1 cellular context compared by ENCODE assay signal in the genomic region with DNA sequence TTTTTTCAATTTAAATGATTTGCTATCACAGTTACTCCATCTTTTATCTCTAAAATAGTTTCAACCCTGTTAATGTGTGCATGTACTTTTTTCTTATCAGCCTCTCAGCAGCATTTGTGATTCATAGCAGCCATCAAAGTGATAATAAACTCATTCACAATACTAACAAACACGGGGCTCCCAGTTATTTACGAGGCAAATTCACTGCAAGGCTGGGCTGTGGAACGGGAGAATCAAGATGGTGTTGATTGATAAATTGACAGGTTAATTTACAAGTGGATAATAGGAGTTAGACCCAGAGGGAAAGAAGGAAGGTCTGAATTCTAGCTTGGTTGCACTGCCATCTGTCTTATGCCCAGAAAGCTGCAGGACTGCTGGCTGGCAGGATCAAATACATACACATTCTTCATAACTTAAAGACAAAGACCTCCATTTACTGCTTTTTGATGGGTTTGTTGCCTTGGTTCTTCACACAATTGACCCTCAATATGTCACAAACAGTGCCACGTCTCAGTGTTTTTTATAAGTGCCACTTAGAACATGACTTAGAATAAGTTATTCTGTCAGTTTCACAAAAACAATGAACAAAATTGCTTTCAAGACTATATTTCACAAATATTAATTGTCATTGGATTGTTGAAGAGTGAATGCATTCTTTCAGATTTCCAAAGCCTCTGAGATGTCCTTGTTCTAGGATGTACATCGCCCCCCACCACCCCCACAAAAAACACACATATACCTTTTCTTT.
A peak's percentile ranks its signal among the peaks of the same experiment; 100 is the strongest.
TF ChIP-seq lines count a peak whose summit lies in the region.

No MANE protein-coding gene starts in this region.

TF ChIP-seq in HEK293, 187 proteins besides CTCF, POLR2A, EP300 and RAD21 (continued from another document):
- TF ChIP-seq, protein P1, sequence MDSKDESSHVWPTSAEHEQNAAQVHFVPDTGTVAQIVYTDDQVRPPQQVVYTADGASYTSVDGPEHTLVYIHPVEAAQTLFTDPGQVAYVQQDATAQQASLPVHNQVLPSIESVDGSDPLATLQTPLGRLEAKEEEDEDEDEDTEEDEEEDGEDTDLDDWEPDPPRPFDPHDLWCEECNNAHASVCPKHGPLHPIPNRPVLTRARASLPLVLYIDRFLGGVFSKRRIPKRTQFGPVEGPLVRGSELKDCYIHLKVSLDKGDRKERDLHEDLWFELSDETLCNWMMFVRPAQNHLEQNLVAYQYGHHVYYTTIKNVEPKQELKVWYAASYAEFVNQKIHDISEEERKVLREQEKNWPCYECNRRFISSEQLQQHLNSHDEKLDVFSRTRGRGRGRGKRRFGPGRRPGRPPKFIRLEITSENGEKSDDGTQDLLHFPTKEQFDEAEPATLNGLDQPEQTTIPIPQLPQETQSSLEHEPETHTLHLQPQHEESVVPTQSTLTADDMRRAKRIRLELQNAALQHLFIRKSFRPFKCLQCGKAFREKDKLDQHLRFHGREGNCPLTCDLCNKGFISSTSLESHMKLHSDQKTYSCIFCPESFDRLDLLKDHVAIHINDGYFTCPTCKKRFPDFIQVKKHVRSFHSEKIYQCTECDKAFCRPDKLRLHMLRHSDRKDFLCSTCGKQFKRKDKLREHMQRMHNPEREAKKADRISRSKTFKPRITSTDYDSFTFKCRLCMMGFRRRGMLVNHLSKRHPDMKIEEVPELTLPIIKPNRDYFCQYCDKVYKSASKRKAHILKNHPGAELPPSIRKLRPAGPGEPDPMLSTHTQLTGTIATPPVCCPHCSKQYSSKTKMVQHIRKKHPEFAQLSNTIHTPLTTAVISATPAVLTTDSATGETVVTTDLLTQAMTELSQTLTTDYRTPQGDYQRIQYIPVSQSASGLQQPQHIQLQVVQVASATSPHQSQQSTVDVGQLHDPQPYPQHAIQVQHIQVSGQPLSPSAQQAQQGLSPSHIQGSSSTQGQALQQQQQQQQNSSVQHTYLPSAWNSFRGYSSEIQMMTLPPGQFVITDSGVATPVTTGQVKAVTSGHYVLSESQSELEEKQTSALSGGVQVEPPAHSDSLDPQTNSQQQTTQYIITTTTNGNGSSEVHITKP (tag by site-specific recombination; IDR thresholded peaks at IDR 0.05), result no peak
- TF ChIP-seq, protein P2, sequence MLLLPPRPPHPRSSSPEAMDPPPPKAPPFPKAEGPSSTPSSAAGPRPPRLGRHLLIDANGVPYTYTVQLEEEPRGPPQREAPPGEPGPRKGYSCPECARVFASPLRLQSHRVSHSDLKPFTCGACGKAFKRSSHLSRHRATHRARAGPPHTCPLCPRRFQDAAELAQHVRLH (tag by site-specific recombination; IDR thresholded peaks at IDR 0.05), result no peak
- TF ChIP-seq ZSCAN23 (tag by site-specific recombination; IDR thresholded peaks at IDR 0.05) (no peak), ZNF792 (tag by site-specific recombination; IDR thresholded peaks at IDR 0.05) (no peak), OVOL3 (tag by site-specific recombination; IDR thresholded peaks at IDR 0.05) (no peak), ZNF174 (tag by site-specific recombination; IDR thresholded peaks at IDR 0.05) (no peak), ZNF777 (tag by site-specific recombination; IDR thresholded peaks at IDR 0.05; ENCODE audit: borderline replicate concordance) (no peak), PRDM1 (tag by site-specific recombination; IDR thresholded peaks at IDR 0.05) (no peak), ZNF138 (tag by site-specific recombination; IDR thresholded peaks at IDR 0.05; ENCODE audit: borderline replicate concordance) (no peak), TCF7L2 (IDR thresholded peaks at IDR 0.05; ENCODE audit: borderline replicate concordance, low read depth, low read length) (peak; percentile 93; the same call in 1 of the 2 replicates), ZNF423 (tag by site-specific recombination; IDR thresholded peaks at IDR 0.05) (no peak), TRIM28 (IDR thresholded peaks at IDR 0.05; ENCODE audit: borderline replicate concordance, low read length) (peak; percentile 69; the same call in 1 of the 2 replicates), ZNF366 (tag by site-specific recombination; conservative IDR thresholded peaks at IDR 0.05) (no peak), ZNF2 (tag by site-specific recombination; IDR thresholded peaks at IDR 0.05) (no peak), ZNF132 (tag by site-specific recombination; IDR thresholded peaks at IDR 0.05; ENCODE audit: borderline replicate concordance) (no peak), GLIS2 (tag by site-specific recombination; IDR thresholded peaks at IDR 0.05) (no peak), ZNF658 (tag by site-specific recombination; IDR thresholded peaks at IDR 0.05) (no peak), ZNF654 (tag by site-specific recombination; IDR thresholded peaks at IDR 0.05; ENCODE audit: low read depth) (no peak), IKZF3 (tag by site-specific recombination; IDR thresholded peaks at IDR 0.05) (peak; percentile 36; the same call in 1 of the 2 replicates), HOXC10 (CRISPR knock-in tag; IDR thresholded peaks at IDR 0.05) (no peak), ZEB2 (tag by site-specific recombination; IDR thresholded peaks at IDR 0.05) (0 out of 2 replicates have a peak, but pooled peaks have one; percentile 23), SETDB1 (IDR thresholded peaks at IDR 0.05; ENCODE audit: insufficient read length, low read length) (no peak), ZNF473 (tag by site-specific recombination; IDR thresholded peaks at IDR 0.05) (no peak), BCL11B (tag by site-specific recombination; IDR thresholded peaks at IDR 0.05; ENCODE audit: low read depth) (no peak), ZBTB48 (tag by site-specific recombination; IDR thresholded peaks at IDR 0.05) (no peak), ZBTB8A (tag by site-specific recombination; IDR thresholded peaks at IDR 0.05) (peak; percentile 33; the same call in 1 of the 2 replicates), ZNF239 (tag by site-specific recombination; IDR thresholded peaks at IDR 0.05) (no peak), FEZF1 (tag by site-specific recombination; IDR thresholded peaks at IDR 0.05) (peak; percentile 65)
- TF ChIP-seq, protein P3, sequence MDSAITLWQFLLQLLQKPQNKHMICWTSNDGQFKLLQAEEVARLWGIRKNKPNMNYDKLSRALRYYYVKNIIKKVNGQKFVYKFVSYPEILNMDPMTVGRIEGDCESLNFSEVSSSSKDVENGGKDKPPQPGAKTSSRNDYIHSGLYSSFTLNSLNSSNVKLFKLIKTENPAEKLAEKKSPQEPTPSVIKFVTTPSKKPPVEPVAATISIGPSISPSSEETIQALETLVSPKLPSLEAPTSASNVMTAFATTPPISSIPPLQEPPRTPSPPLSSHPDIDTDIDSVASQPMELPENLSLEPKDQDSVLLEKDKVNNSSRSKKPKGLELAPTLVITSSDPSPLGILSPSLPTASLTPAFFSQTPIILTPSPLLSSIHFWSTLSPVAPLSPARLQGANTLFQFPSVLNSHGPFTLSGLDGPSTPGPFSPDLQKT (IDR thresholded peaks at IDR 0.05; ENCODE audit: borderline replicate concordance, low read depth, low read length), result no peak
- TF ChIP-seq, protein P4, sequence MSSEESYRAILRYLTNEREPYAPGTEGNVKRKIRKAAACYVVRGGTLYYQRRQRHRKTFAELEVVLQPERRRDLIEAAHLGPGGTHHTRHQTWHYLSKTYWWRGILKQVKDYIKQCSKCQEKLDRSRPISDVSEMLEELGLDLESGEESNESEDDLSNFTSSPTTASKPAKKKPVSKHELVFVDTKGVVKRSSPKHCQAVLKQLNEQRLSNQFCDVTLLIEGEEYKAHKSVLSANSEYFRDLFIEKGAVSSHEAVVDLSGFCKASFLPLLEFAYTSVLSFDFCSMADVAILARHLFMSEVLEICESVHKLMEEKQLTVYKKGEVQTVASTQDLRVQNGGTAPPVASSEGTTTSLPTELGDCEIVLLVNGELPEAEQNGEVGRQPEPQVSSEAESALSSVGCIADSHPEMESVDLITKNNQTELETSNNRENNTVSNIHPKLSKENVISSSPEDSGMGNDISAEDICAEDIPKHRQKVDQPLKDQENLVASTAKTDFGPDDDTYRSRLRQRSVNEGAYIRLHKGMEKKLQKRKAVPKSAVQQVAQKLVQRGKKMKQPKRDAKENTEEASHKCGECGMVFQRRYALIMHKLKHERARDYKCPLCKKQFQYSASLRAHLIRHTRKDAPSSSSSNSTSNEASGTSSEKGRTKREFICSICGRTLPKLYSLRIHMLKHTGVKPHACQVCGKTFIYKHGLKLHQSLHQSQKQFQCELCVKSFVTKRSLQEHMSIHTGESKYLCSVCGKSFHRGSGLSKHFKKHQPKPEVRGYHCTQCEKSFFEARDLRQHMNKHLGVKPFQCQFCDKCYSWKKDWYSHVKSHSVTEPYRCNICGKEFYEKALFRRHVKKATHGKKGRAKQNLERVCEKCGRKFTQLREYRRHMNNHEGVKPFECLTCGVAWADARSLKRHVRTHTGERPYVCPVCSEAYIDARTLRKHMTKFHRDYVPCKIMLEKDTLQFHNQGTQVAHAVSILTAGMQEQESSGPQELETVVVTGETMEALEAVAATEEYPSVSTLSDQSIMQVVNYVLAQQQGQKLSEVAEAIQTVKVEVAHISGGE (tag by site-specific recombination; conservative IDR thresholded peaks at IDR 0.05; ENCODE audit: low read depth), result no peak
- TF ChIP-seq, protein P5, sequence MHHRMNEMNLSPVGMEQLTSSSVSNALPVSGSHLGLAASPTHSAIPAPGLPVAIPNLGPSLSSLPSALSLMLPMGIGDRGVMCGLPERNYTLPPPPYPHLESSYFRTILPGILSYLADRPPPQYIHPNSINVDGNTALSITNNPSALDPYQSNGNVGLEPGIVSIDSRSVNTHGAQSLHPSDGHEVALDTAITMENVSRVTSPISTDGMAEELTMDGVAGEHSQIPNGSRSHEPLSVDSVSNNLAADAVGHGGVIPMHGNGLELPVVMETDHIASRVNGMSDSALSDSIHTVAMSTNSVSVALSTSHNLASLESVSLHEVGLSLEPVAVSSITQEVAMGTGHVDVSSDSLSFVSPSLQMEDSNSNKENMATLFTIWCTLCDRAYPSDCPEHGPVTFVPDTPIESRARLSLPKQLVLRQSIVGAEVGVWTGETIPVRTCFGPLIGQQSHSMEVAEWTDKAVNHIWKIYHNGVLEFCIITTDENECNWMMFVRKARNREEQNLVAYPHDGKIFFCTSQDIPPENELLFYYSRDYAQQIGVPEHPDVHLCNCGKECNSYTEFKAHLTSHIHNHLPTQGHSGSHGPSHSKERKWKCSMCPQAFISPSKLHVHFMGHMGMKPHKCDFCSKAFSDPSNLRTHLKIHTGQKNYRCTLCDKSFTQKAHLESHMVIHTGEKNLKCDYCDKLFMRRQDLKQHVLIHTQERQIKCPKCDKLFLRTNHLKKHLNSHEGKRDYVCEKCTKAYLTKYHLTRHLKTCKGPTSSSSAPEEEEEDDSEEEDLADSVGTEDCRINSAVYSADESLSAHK (tag by site-specific recombination; IDR thresholded peaks at IDR 0.05), result no peak
- TF ChIP-seq, protein P6, sequence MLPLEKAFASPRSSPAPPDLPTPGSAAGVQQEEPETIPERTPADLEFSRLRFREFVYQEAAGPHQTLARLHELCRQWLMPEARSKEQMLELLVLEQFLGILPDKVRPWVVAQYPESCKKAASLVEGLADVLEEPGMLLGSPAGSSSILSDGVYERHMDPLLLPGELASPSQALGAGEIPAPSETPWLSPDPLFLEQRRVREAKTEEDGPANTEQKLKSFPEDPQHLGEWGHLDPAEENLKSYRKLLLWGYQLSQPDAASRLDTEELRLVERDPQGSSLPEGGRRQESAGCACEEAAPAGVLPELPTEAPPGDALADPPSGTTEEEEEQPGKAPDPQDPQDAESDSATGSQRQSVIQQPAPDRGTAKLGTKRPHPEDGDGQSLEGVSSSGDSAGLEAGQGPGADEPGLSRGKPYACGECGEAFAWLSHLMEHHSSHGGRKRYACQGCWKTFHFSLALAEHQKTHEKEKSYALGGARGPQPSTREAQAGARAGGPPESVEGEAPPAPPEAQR (tag by site-specific recombination; IDR thresholded peaks at IDR 0.05), result no peak
- TF ChIP-seq, protein P7, sequence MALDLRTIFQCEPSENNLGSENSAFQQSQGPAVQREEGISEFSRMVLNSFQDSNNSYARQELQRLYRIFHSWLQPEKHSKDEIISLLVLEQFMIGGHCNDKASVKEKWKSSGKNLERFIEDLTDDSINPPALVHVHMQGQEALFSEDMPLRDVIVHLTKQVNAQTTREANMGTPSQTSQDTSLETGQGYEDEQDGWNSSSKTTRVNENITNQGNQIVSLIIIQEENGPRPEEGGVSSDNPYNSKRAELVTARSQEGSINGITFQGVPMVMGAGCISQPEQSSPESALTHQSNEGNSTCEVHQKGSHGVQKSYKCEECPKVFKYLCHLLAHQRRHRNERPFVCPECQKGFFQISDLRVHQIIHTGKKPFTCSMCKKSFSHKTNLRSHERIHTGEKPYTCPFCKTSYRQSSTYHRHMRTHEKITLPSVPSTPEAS (tag by site-specific recombination; IDR thresholded peaks at IDR 0.05), result peak; percentile 55
- TF ChIP-seq, protein P8, sequence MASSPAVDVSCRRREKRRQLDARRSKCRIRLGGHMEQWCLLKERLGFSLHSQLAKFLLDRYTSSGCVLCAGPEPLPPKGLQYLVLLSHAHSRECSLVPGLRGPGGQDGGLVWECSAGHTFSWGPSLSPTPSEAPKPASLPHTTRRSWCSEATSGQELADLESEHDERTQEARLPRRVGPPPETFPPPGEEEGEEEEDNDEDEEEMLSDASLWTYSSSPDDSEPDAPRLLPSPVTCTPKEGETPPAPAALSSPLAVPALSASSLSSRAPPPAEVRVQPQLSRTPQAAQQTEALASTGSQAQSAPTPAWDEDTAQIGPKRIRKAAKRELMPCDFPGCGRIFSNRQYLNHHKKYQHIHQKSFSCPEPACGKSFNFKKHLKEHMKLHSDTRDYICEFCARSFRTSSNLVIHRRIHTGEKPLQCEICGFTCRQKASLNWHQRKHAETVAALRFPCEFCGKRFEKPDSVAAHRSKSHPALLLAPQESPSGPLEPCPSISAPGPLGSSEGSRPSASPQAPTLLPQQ (tag by site-specific recombination; IDR thresholded peaks at IDR 0.05), result no peak
- TF ChIP-seq, protein P9, sequence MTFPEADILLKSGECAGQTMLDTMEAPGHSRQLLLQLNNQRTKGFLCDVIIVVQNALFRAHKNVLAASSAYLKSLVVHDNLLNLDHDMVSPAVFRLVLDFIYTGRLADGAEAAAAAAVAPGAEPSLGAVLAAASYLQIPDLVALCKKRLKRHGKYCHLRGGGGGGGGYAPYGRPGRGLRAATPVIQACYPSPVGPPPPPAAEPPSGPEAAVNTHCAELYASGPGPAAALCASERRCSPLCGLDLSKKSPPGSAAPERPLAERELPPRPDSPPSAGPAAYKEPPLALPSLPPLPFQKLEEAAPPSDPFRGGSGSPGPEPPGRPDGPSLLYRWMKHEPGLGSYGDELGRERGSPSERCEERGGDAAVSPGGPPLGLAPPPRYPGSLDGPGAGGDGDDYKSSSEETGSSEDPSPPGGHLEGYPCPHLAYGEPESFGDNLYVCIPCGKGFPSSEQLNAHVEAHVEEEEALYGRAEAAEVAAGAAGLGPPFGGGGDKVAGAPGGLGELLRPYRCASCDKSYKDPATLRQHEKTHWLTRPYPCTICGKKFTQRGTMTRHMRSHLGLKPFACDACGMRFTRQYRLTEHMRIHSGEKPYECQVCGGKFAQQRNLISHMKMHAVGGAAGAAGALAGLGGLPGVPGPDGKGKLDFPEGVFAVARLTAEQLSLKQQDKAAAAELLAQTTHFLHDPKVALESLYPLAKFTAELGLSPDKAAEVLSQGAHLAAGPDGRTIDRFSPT (tag by site-specific recombination; IDR thresholded peaks at IDR 0.05), result no peak
